In genomic region chr12:74441872-74442271, GRCh38 we compare ENCODE assay signal across 18 cellular contexts.
DNase-seq lines count a peak whose midpoint lies in the region; ATAC-seq and TF ChIP-seq lines count a peak whose summit lies in the region.
"Had no signal": no experiment of that assay in that cellular context is flagged by ENCODE, and none has a peak within 500 bp of the region (broad histone marks: within the 10 kb centered on the region; RNA-seq: fewer than 3 reads in every experiment).

No MANE protein-coding gene starts in this region.

- peaks cover 7% of the 10 kb centered on the region in 2 experiments for H3K4me1 Mint-ChIP-seq in H9
- peaks cover 8% of the 10 kb centered on the region for H3K4me1 Mint-ChIP-seq in neural progenitor cell
- no peaks in the 10 kb centered on the region for H3K4me1 Mint-ChIP-seq in activated T-cell treated with anti-CD3 and anti-CD28 coated beads, Interleukin-2, amount 50 U/mL, for 4 hours (ENCODE audit: low read depth)
- H3K4me1 Mint-ChIP-seq: CD4-positive, alpha-beta memory T cell had no signal

- no peak overlapping the region for H2BK5ac ChIP-seq in H9 (ENCODE audit: insufficient read length, low read length)

- H4K20me1 ChIP-seq in H9 (ENCODE audit: control insufficient read depth, insufficient read depth, insufficient read length): no peaks in the 10 kb centered on the region
- H4K20me1 ChIP-seq in neural progenitor cell (ENCODE audit: low read depth): no peaks in the 10 kb centered on the region

- H3K36me3 Mint-ChIP-seq in H9 (ENCODE audit: insufficient read depth in 1 of 3, low read depth in 3 of 3): no peaks in the 10 kb centered on the region
- no peaks in the 10 kb centered on the region for H3K36me3 Mint-ChIP-seq in neural progenitor cell
- no peaks in the 10 kb centered on the region for H3K36me3 Mint-ChIP-seq in activated T-cell treated with anti-CD3 and anti-CD28 coated beads, Interleukin-2, amount 50 U/mL, for 4 hours (ENCODE audit: insufficient read depth)
- H3K36me3 Mint-ChIP-seq: CD4-positive, alpha-beta memory T cell had no signal

- no CpG with 5 or more reads among the region's 4 CpGs for WGBS in H9 (ENCODE audit: extremely low coverage, insufficient read length, low lambda C conversion rate)
- 71 to 78% methylated on average over 4 of the region's 4 CpGs for WGBS in sigmoid colon, 2 donors

- no peak overlapping the region for H4K91ac ChIP-seq in H9 (ENCODE audit: insufficient read length, low read depth, low read length)

- H2BK120ac ChIP-seq in H9 (ENCODE audit: low read depth, low read length, poor library complexity, severe bottlenecking): no peak overlapping the region

- no peak overlapping the region for H2AFZ ChIP-seq in H9 (ENCODE audit: low read length)
- H2AFZ ChIP-seq in neural progenitor cell (replicated peaks): no peak overlapping the region

- H3K4me3 Mint-ChIP-seq in H9 (no peak overlapping the region), neural progenitor cell (no peak overlapping the region)
- H3K4me3 Mint-ChIP-seq in activated T-cell treated with anti-CD3 and anti-CD28 coated beads, Interleukin-2, amount 50 U/mL, for 4 hours: no peak overlapping the region
- H3K4me3 Mint-ChIP-seq: CD4-positive, alpha-beta memory T cell had no signal

- no peak overlapping the region for H2AK5ac ChIP-seq in H9 (ENCODE audit: insufficient read length, low read length)

- no peak overlapping the region for H4K5ac ChIP-seq in H9 (ENCODE audit: insufficient read length, low read depth, low read length)

- no peaks in the 10 kb centered on the region for H3K23me2 ChIP-seq in H9 (ENCODE audit: insufficient read length, low read depth, low read length, poor library complexity, severe bottlenecking)

- TF ChIP-seq POLR2A in sigmoid colon (IDR thresholded peaks at IDR 0.05): no peak

- no peaks in the 10 kb centered on the region for H3K27me3 Mint-ChIP-seq in H9 (ENCODE audit: low read depth)
- H3K27me3 Mint-ChIP-seq in neural progenitor cell (ENCODE audit: insufficient read depth, low read depth): no peaks in the 10 kb centered on the region
- peaks cover 14% of the 10 kb centered on the region for H3K27me3 Mint-ChIP-seq in activated T-cell treated with anti-CD3 and anti-CD28 coated beads, Interleukin-2, amount 50 U/mL, for 4 hours (ENCODE audit: low read depth)

- H3K9ac ChIP-seq in H9 (ENCODE audit: extremely low read depth, insufficient read length, low read length) (no peak overlapping the region), neural progenitor cell (no peak overlapping the region)

- H2BK15ac ChIP-seq in H9 (ENCODE audit: low read depth, low read length): no peak overlapping the region

- no peak overlapping the region for H3K4ac ChIP-seq in H9 (ENCODE audit: low read depth, low read length)

- H3K4me2 ChIP-seq in H9 (ENCODE audit: insufficient read depth, insufficient read length, low read length) (no peak overlapping the region), neural progenitor cell (no peak overlapping the region)

- no peak overlapping the region for H2BK12ac ChIP-seq in H9 (ENCODE audit: insufficient read length, low read depth, low read length)

- intact Hi-C loops in sigmoid colon (cut with DNase I): no loop called here

- H3K36me3 ChIP-seq in neural progenitor cell: no peaks in the 10 kb centered on the region
- H3K36me3 ChIP-seq in sigmoid colon: no peaks in the 10 kb centered on the region

- H4K8ac ChIP-seq in H9 (replicated peaks; ENCODE audit: insufficient read length, low read depth, low read length): no peak overlapping the region

- H3K27me3 ChIP-seq in H9 (ENCODE audit: insufficient read depth, low read length) (no peaks in the 10 kb centered on the region), neural progenitor cell (no peaks in the 10 kb centered on the region), sigmoid colon (no peaks in the 10 kb centered on the region)

- ATAC-seq in activated T-cell treated with anti-CD3 and anti-CD28 coated beads, Interleukin-2, amount 50 U/mL, for 4 hours: no peak
- ATAC-seq: Panc1, SK-N-SH treated with all-trans-retinoic acid at 6 μM for 48 hours had no signal

- no peak overlapping the region for H3K56ac ChIP-seq in H9 (ENCODE audit: insufficient read length, low read depth, low read length)

- H3K4me1 ChIP-seq in H9 (ENCODE audit: insufficient read depth, low read length): no peaks in the 10 kb centered on the region
- H3K4me1 ChIP-seq in neural progenitor cell: peaks cover 6% of the 10 kb centered on the region
- H3K4me1 ChIP-seq in sigmoid colon: no peaks in the 10 kb centered on the region

- no peaks in the 10 kb centered on the region for H3F3A ChIP-seq in neural progenitor cell (ENCODE audit: low read depth)

- H3K4me3 ChIP-seq in neural progenitor cell (no peak overlapping the region), sigmoid colon (no peak overlapping the region)

- H3K23ac ChIP-seq in H9 (ENCODE audit: insufficient read length, low read depth, low read length): no peak overlapping the region

- H3K9me3 ChIP-seq in H9 (ENCODE audit: control insufficient read depth, low read depth, low read length): no peaks in the 10 kb centered on the region
- H3K9me3 ChIP-seq in neural progenitor cell (ENCODE audit: low read depth): no peaks in the 10 kb centered on the region
- H3K9me3 ChIP-seq in sigmoid colon: no peaks in the 10 kb centered on the region
- H3K9me3 ChIP-seq: Caco-2 had no signal

- H3T11ph ChIP-seq in H9 (ENCODE audit: low read length): peak overlapping the region; percentile 53

- no peaks in the 10 kb centered on the region for H3K79me1 ChIP-seq in H9 (ENCODE audit: insufficient read depth, low read depth, low read length, poor library complexity, severe bottlenecking)

- TF ChIP-seq CTCF in H9 (conservative IDR thresholded peaks at IDR 0.05): no peak
- no peak for TF ChIP-seq CTCF in neural progenitor cell (IDR thresholded peaks at IDR 0.05)
- TF ChIP-seq CTCF in sigmoid colon (IDR thresholded peaks at IDR 0.05): no peak

- TF ChIP-seq EP300 in sigmoid colon (IDR thresholded peaks at IDR 0.05): no peak

- no peak overlapping the region for H2BK20ac ChIP-seq in H9 (ENCODE audit: low read depth, low read length, poor library complexity, severe bottlenecking)

- peak; percentile 17 for DNase-seq in D341Med (ENCODE audit: low spot score)
- DNase-seq in H9: peak; percentile 37
- DNase-seq in iPS DF 19.7 (ENCODE audit: low read depth, low spot score): peak; percentile 9
- DNase-seq in neural progenitor cell (ENCODE audit: low spot score): peak; percentile 60
- DNase-seq in sigmoid colon: no peak
- no peak for DNase-seq in activated T-cell treated with anti-CD3 and anti-CD28 coated beads, Interleukin-2, amount 50 U/mL, for 4 hours
- no peak for DNase-seq in activated T-cell treated with anti-CD3 and anti-CD28 coated beads for 4 hours
- DNase-seq: Caco-2; CD4-positive, alpha-beta memory T cell; DMS153; GOT3; Kasumi-1; NCI-H1694; NCI-H2081; NCI-H446 treated with DMSO at 0.1 percent for 48 hours; NCI-H69 had no signal

- no peaks in the 10 kb centered on the region for H3K79me2 ChIP-seq in H9 (ENCODE audit: insufficient read depth, low read length)
- no peaks in the 10 kb centered on the region for H3K79me2 ChIP-seq in neural progenitor cell (ENCODE audit: low read depth)

- no peak overlapping the region for H3K14ac ChIP-seq in H9 (ENCODE audit: insufficient read depth, low read length)

- H3K27ac Mint-ChIP-seq in H9: peak overlapping the region in 1 of 3 experiments; percentile 36; a peak in 1 of 7 replicates
- no peak overlapping the region for H3K27ac Mint-ChIP-seq in neural progenitor cell
- H3K27ac Mint-ChIP-seq: CD4-positive, alpha-beta memory T cell had no signal

- H3K9me3 Mint-ChIP-seq in H9 (no peaks in the 10 kb centered on the region), neural progenitor cell (no peaks in the 10 kb centered on the region)
- H3K9me3 Mint-ChIP-seq in activated T-cell treated with anti-CD3 and anti-CD28 coated beads, Interleukin-2, amount 50 U/mL, for 4 hours: no peaks in the 10 kb centered on the region
- H3K9me3 Mint-ChIP-seq: CD4-positive, alpha-beta memory T cell had no signal

- H3K18ac ChIP-seq in H9 (ENCODE audit: insufficient read length, low read depth, low read length): no peak overlapping the region

- H3K27ac ChIP-seq in H9 (ENCODE audit: insufficient read length, low read depth, low read length): no peak overlapping the region
- H3K27ac ChIP-seq in neural progenitor cell: no peak overlapping the region
- no peak overlapping the region for H3K27ac ChIP-seq in sigmoid colon

Comparison
In these comparisons a context has a peak if more than half of its experiments do, and no peak if none do; other contexts are left out.
1. DNase-seq: peak in D341Med (single experiment), H9 (single experiment), iPS DF 19.7 (single experiment) and neural progenitor cell (single experiment); none in sigmoid colon (single experiment), activated T-cell treated with anti-CD3 and anti-CD28 coated beads, Interleukin-2, amount 50 U/mL, for 4 hours (single experiment) and activated T-cell treated with anti-CD3 and anti-CD28 coated beads for 4 hours (single experiment).